In genomic region chr3:72181231-72181630, GRCh38 we compare ENCODE assay signal across 21 cellular contexts.
DNase-seq lines count a peak whose midpoint lies in the region; ATAC-seq and TF ChIP-seq lines count a peak whose summit lies in the region.
"Had no signal": no experiment of that assay in that cellular context is flagged by ENCODE, and none has a peak within 500 bp of the region (broad histone marks: within the 10 kb centered on the region; RNA-seq: fewer than 3 reads in every experiment).

No MANE protein-coding gene starts in this region.

- H3K36me3 ChIP-seq in PC-3 (ENCODE audit: low read depth, low read length): no peaks in the 10 kb centered on the region
- no peaks in the 10 kb centered on the region for H3K36me3 ChIP-seq in gastrocnemius medialis
- H3K36me3 ChIP-seq: BLaER1 had no signal

- POLR2A ChIA-PET in PC-3 (lab: Charles Lee; ENCODE audit: unreplicated experiment): no interaction called here

- no peaks in the 10 kb centered on the region for H3K36me3 Mint-ChIP-seq in activated CD8-positive, alpha-beta memory T cell treated with anti-CD3 and anti-CD28 coated beads, Interleukin-2, amount 10 ng/mL, durations not matched to agents 7 days and 5 days
- H3K36me3 Mint-ChIP-seq: CD4-positive, CD25-positive, alpha-beta regulatory T cell; CD8-positive, alpha-beta T cell had no signal

- no peaks in the 10 kb centered on the region for H4K20me1 ChIP-seq in PC-3 (ENCODE audit: low read length)

- no peaks in the 10 kb centered on the region for H3K79me2 ChIP-seq in PC-3 (ENCODE audit: low read length)

- H3F3A ChIP-seq in PC-3 (ENCODE audit: low read length, unreplicated experiment): no peaks in the 10 kb centered on the region

- no peak overlapping the region for H3K4me3 ChIP-seq in AG10803 (ENCODE audit: low read length)
- H3K4me3 ChIP-seq in PC-3 (ENCODE audit: low read length): no peak overlapping the region
- H3K4me3 ChIP-seq in gastrocnemius medialis: no peak overlapping the region
- H3K4me3 ChIP-seq: A549, BLaER1, GM23248 had no signal

- TF ChIP-seq CTCF in AG10803 (conservative IDR thresholded peaks at IDR 0.05; ENCODE audit: low read length) (no peak), PC-3 (conservative IDR thresholded peaks at IDR 0.05; ENCODE audit: low read depth, low read length) (no peak), gastrocnemius medialis (IDR thresholded peaks at IDR 0.05 in 4 of 5, conservative IDR thresholded peaks at IDR 0.05 in 1 of 5) (no peak)

- in situ Hi-C loops in gastrocnemius medialis (cut with MboI; ENCODE audit: low sequenced_read_pairs in 4 of 4): no loop called here

- no peak overlapping the region for H3K4me2 ChIP-seq in PC-3 (ENCODE audit: low read length)
- H3K4me2 ChIP-seq: A549, BLaER1 had no signal

- ATAC-seq in PC-3 (no peak), GM21447 (IDR thresholded peaks at IDR 0.05; ENCODE audit: unreplicated experiment) (no peak), gastrocnemius medialis (no peak)
- no peak for ATAC-seq in activated CD8-positive, alpha-beta memory T cell treated with anti-CD3 and anti-CD28 coated beads, Interleukin-2, amount 10 ng/mL, durations not matched to agents 7 days and 5 days
- ATAC-seq: A549; CD8-positive, alpha-beta T cell had no signal

- TF ChIP-seq POLR2A in gastrocnemius medialis (IDR thresholded peaks at IDR 0.05): no peak

- peaks cover 11% of the 10 kb centered on the region for H3K4me1 Mint-ChIP-seq in activated CD8-positive, alpha-beta memory T cell treated with anti-CD3 and anti-CD28 coated beads, Interleukin-2, amount 10 ng/mL, durations not matched to agents 7 days and 5 days

- H3K4me1 ChIP-seq in PC-3 (ENCODE audit: insufficient read depth, low read length): peaks cover 4% of the 10 kb centered on the region; the same call in 1 of the 2 replicates
- peaks cover 4 to 5% of the 10 kb centered on the region in 2 donors for H3K4me1 ChIP-seq in gastrocnemius medialis

- intact Hi-C loops in PC-3 (cut with micrococcal nuclease): no loop called here
- intact Hi-C loops in gastrocnemius medialis (cut with DNase I; ENCODE audit: low total_unique reads): no loop called here

- H3K9me3 Mint-ChIP-seq in activated CD8-positive, alpha-beta memory T cell treated with anti-CD3 and anti-CD28 coated beads, Interleukin-2, amount 10 ng/mL, durations not matched to agents 7 days and 5 days (ENCODE audit: low read depth): no peaks in the 10 kb centered on the region
- H3K9me3 Mint-ChIP-seq: CD8-positive, alpha-beta T cell had no signal

- H3K27me3 ChIP-seq in PC-3 (ENCODE audit: low read length) (peaks cover 3% of the 10 kb centered on the region; the same call in 1 of the 2 replicates), gastrocnemius medialis (peaks cover 0 to 11% (median 5%) of the 10 kb centered on the region in 3 donors)
- H3K27me3 ChIP-seq: BLaER1 had no signal

- H3K9me2 ChIP-seq in PC-3 (replicated peaks; ENCODE audit: low read length): no peaks in the 10 kb centered on the region

- H3K9ac ChIP-seq in PC-3 (ENCODE audit: low read length): no peak overlapping the region
- H3K9ac ChIP-seq: BLaER1, GM23248 had no signal

- DNase-seq in AG10803 (ENCODE audit: low read depth) (peak; percentile 59), PC-3 (peak; percentile 29), dermis blood vessel endothelial cell (peak; percentile 5), fibroblast of gingiva (ENCODE audit: low read depth) (peak; percentile 29), T-helper 9 cell (no peak), gastrocnemius medialis (no peak)
- no peak for DNase-seq in activated CD8-positive, alpha-beta memory T cell treated with anti-CD3 and anti-CD28 coated beads, Interleukin-2, amount 10 ng/mL, durations not matched to agents 7 days and 5 days
- DNase-seq: 8988T; ACHN; CD4-positive, CD25-positive, alpha-beta regulatory T cell; CD8-positive, alpha-beta T cell; DMS153; DND-41; GM23248; H7; HCEC 1CT had no signal

- no peak overlapping the region for H3K27ac Mint-ChIP-seq in activated CD8-positive, alpha-beta memory T cell treated with anti-CD3 and anti-CD28 coated beads, Interleukin-2, amount 10 ng/mL, durations not matched to agents 7 days and 5 days
- H3K27ac Mint-ChIP-seq: B cell; CD4-positive, CD25-positive, alpha-beta regulatory T cell; CD8-positive, alpha-beta T cell had no signal

- no peak overlapping the region for H2AFZ ChIP-seq in PC-3 (ENCODE audit: low read length)
- H2AFZ ChIP-seq: GM23248 had no signal

- H3K27ac ChIP-seq in PC-3 (ENCODE audit: low read length) (no peak overlapping the region), gastrocnemius medialis (no peak overlapping the region)
- H3K27ac ChIP-seq: A549, BLaER1, C4-2B, GM23248 had no signal

- peaks cover 38% of the 10 kb centered on the region for H3K27me3 Mint-ChIP-seq in activated CD8-positive, alpha-beta memory T cell treated with anti-CD3 and anti-CD28 coated beads, Interleukin-2, amount 10 ng/mL, durations not matched to agents 7 days and 5 days

- CTCF ChIA-PET in PC-3 (lab: Charles Lee): no interaction called here
- CTCF ChIA-PET in activated CD8-positive, alpha-beta memory T cell treated with anti-CD3 and anti-CD28 coated beads, Interleukin-2, amount 10 ng/mL, durations not matched to agents 7 days and 5 days (lab: Charles Lee): no interaction called here

- BruUV-seq in PC-3 (replicated peaks; lab: Mats Ljungman, UMichigan): no TSS peak

- no peaks in the 10 kb centered on the region for H3K9me3 ChIP-seq in PC-3 (ENCODE audit: low read length)
- H3K9me3 ChIP-seq in gastrocnemius medialis: no peaks in the 10 kb centered on the region

- H3K4me3 Mint-ChIP-seq in activated CD8-positive, alpha-beta memory T cell treated with anti-CD3 and anti-CD28 coated beads, Interleukin-2, amount 10 ng/mL, durations not matched to agents 7 days and 5 days: no peak overlapping the region
- H3K4me3 Mint-ChIP-seq: B cell; CD4-positive, CD25-positive, alpha-beta regulatory T cell; CD8-positive, alpha-beta T cell had no signal

Comparison
In these comparisons a context has a peak if more than half of its experiments do, and no peak if none do; other contexts are left out.
1. DNase-seq: peak in AG10803 (single experiment), PC-3 (single experiment), dermis blood vessel endothelial cell (single experiment) and fibroblast of gingiva (single experiment); none in activated CD8-positive, alpha-beta memory T cell treated with anti-CD3 and anti-CD28 coated beads, Interleukin-2, amount 10 ng/mL, durations not matched to agents 7 days and 5 days (single experiment), T-helper 9 cell (single experiment) and gastrocnemius medialis (0 of 2).